Comparison of ENCODE assay signal across 29 cellular contexts in genomic region chr15:66110788-66111187, GRCh38.
"Had no signal": no experiment of that assay in that cellular context is flagged by ENCODE, and none has a peak within 500 bp of the region (broad histone marks: within the 10 kb centered on the region; RNA-seq: fewer than 3 reads in every experiment).

No MANE protein-coding gene starts in this region.

- DNase-seq: activated CD4-positive, alpha-beta memory T cell treated with anti-CD3 and anti-CD28 coated beads for 36 hours; activated CD4-positive, alpha-beta T cell treated with anti-CD3 and anti-CD28 coated beads for 36 hours; activated CD4-positive, alpha-beta T cell treated with anti-CD3 and anti-CD28 coated beads, Interleukin-2, amount 10 ng/mL, durations not matched to agents 24 days and 14 days; activated CD4-positive, CD25-positive, alpha-beta regulatory T cell; activated CD4-positive, CD25-positive, alpha-beta regulatory T cell treated with anti-CD3 and anti-CD28 coated beads, Interleukin-2, amount 50 U/mL, for 72 hours; activated CD8-positive, alpha-beta memory T cell treated with anti-CD3 and anti-CD28 coated beads, Interleukin-2, amount 10 ng/mL, durations not matched to agents 7 days and 5 days; activated CD8-positive, alpha-beta memory T cell treated with anti-CD3 and anti-CD28 coated beads, Interleukin-2, amount 50 U/mL, for 4 hours; activated CD8-positive, alpha-beta T cell treated with anti-CD3 and anti-CD28 coated beads, Interleukin-2, amount 10 ng/mL, durations not matched to agents 7 days and 5 days; activated effector memory CD4-positive, alpha-beta T cell treated with anti-CD3 and anti-CD28 coated beads, Interleukin-2, amount 50 U/mL, for 16 hours; activated naive CD4-positive, alpha-beta T cell treated with anti-CD3 and anti-CD28 coated beads for 36 hours; activated naive CD8-positive, alpha-beta T cell treated with anti-CD3 and anti-CD28 coated beads for 36 hours; activated naive CD8-positive, alpha-beta T cell treated with anti-CD3 and anti-CD28 coated beads, Interleukin-2, amount 50 U/mL, for 24 hours; activated T-cell treated with anti-CD3 and anti-CD28 coated beads, Interleukin-2, amount 50 U/mL, for 1 hour; activated T-cell treated with anti-CD3 and anti-CD28 coated beads, Interleukin-2, amount 50 U/mL, for 48 hours; adrenal gland; amygdala; aorta; body of pancreas; colonic mucosa; effector CD8-positive, alpha-beta T cell; esophagus squamous epithelium; head of caudate nucleus; T-helper 17 cell; T1000 had no signal

- H3K27me3 ChIP-seq: adrenal gland, body of pancreas, colonic mucosa had no signal

- H3K27me3 Mint-ChIP-seq: activated naive CD8-positive, alpha-beta T cell treated with anti-CD3 and anti-CD28 coated beads for 36 hours had no signal

- H3K9me3 Mint-ChIP-seq: activated CD4-positive, alpha-beta memory T cell treated with anti-CD3 and anti-CD28 coated beads for 36 hours; activated CD4-positive, alpha-beta T cell treated with anti-CD3 and anti-CD28 coated beads, Interleukin-2, amount 10 ng/mL, durations not matched to agents 24 days and 14 days; activated naive CD4-positive, alpha-beta T cell treated with anti-CD3 and anti-CD28 coated beads for 36 hours; activated naive CD4-positive, alpha-beta T cell treated with anti-CD3 and anti-CD28 coated beads, Interleukin-2, amount 50 U/mL, for 24 hours; activated naive CD8-positive, alpha-beta T cell treated with anti-CD3 and anti-CD28 coated beads for 36 hours; activated naive CD8-positive, alpha-beta T cell treated with anti-CD3 and anti-CD28 coated beads, Interleukin-2, amount 50 U/mL, for 24 hours; activated T-helper 1 cell treated with anti-CD3 and anti-CD28 coated beads, Interleukin-12 subunit alpha, Interleukin-12 subunit beta, Interleukin-2, Interleukin-4 antibody, amounts not matched to agents 30 ng/mL and 10 ng/mL and 1 ng/mL, durations not matched to agents 14 hours and 24 hours and 36 hours; activated T-helper 2 cell treated with anti-CD3 and anti-CD28 coated beads, Interferon-gamma antibody, Interleukin-2, Interleukin-4, amounts not matched to agents 10 μg/mL and 5 μg/mL and 100 μg/mL, durations not matched to agents 14 hours and 24 hours and 36 hours; T-helper 2 cell treated with Interferon-gamma antibody and Interleukin-4, amounts not matched to agents 5 μg/mL and 100 μg/mL, for 36 hours had no signal

- H3K27ac ChIP-seq: adrenal gland, body of pancreas, colonic mucosa, epithelial cell of prostate, esophagus squamous epithelium had no signal

- H3K36me3 Mint-ChIP-seq: activated CD4-positive, alpha-beta memory T cell treated with anti-CD3 and anti-CD28 coated beads for 36 hours; activated CD8-positive, alpha-beta memory T cell treated with anti-CD3 and anti-CD28 coated beads, Interleukin-2, amount 10 ng/mL, durations not matched to agents 7 days and 5 days; activated naive CD4-positive, alpha-beta T cell treated with anti-CD3 and anti-CD28 coated beads, Interleukin-2, amount 50 U/mL, for 24 hours; activated naive CD8-positive, alpha-beta T cell treated with anti-CD3 and anti-CD28 coated beads for 36 hours had no signal

- H3K4me3 ChIP-seq: adrenal gland, body of pancreas, colonic mucosa, esophagus squamous epithelium had no signal

- ATAC-seq: activated CD4-positive, alpha-beta T cell treated with anti-CD3 and anti-CD28 coated beads for 36 hours; activated CD8-positive, alpha-beta memory T cell treated with anti-CD3 and anti-CD28 coated beads, Interleukin-2, amount 10 ng/mL, durations not matched to agents 7 days and 5 days; activated CD8-positive, alpha-beta T cell treated with anti-CD3 and anti-CD28 coated beads, Interleukin-2, amount 10 ng/mL, durations not matched to agents 7 days and 5 days; activated naive CD8-positive, alpha-beta T cell treated with anti-CD3 and anti-CD28 coated beads, Interleukin-2, amount 50 U/mL, for 24 hours; body of pancreas; T-helper 17 cell had no signal

- H3K4me1 ChIP-seq: adrenal gland, colonic mucosa had no signal

- H3K36me3 ChIP-seq: adrenal gland, colonic mucosa, esophagus squamous epithelium had no signal

- H3K27ac Mint-ChIP-seq: activated CD4-positive, alpha-beta memory T cell treated with anti-CD3 and anti-CD28 coated beads for 36 hours; activated CD4-positive, alpha-beta T cell treated with anti-CD3 and anti-CD28 coated beads for 36 hours; activated CD4-positive, alpha-beta T cell treated with anti-CD3 and anti-CD28 coated beads, Interleukin-2, amount 10 ng/mL, durations not matched to agents 24 days and 14 days; activated CD8-positive, alpha-beta memory T cell treated with anti-CD3 and anti-CD28 coated beads, Interleukin-2, amount 10 ng/mL, durations not matched to agents 7 days and 5 days; activated CD8-positive, alpha-beta T cell treated with anti-CD3 and anti-CD28 coated beads, Interleukin-2, amount 10 ng/mL, durations not matched to agents 7 days and 5 days; activated naive CD4-positive, alpha-beta T cell treated with anti-CD3 and anti-CD28 coated beads for 36 hours; activated naive CD4-positive, alpha-beta T cell treated with anti-CD3 and anti-CD28 coated beads, Interleukin-2, amount 50 U/mL, for 24 hours; activated naive CD8-positive, alpha-beta T cell treated with anti-CD3 and anti-CD28 coated beads for 36 hours; activated naive CD8-positive, alpha-beta T cell treated with anti-CD3 and anti-CD28 coated beads, Interleukin-2, amount 50 U/mL, for 24 hours; activated T-helper 1 cell treated with anti-CD3 and anti-CD28 coated beads, Interleukin-12 subunit alpha, Interleukin-12 subunit beta, Interleukin-2, Interleukin-4 antibody, amounts not matched to agents 30 ng/mL and 10 ng/mL and 1 ng/mL, durations not matched to agents 14 hours and 24 hours and 36 hours; activated T-helper 2 cell treated with anti-CD3 and anti-CD28 coated beads, Interferon-gamma antibody, Interleukin-2, Interleukin-4, amounts not matched to agents 10 μg/mL and 5 μg/mL and 100 μg/mL, durations not matched to agents 14 hours and 24 hours and 36 hours; T-helper 17 cell; T-helper 2 cell treated with Interferon-gamma antibody and Interleukin-4, amounts not matched to agents 5 μg/mL and 100 μg/mL, for 36 hours had no signal

- H3K4me3 Mint-ChIP-seq: activated CD4-positive, alpha-beta memory T cell treated with anti-CD3 and anti-CD28 coated beads for 36 hours; activated CD4-positive, alpha-beta T cell treated with anti-CD3 and anti-CD28 coated beads for 36 hours; activated CD4-positive, alpha-beta T cell treated with anti-CD3 and anti-CD28 coated beads, Interleukin-2, amount 10 ng/mL, durations not matched to agents 24 days and 14 days; activated CD8-positive, alpha-beta memory T cell treated with anti-CD3 and anti-CD28 coated beads, Interleukin-2, amount 10 ng/mL, durations not matched to agents 7 days and 5 days; activated CD8-positive, alpha-beta T cell treated with anti-CD3 and anti-CD28 coated beads, Interleukin-2, amount 10 ng/mL, durations not matched to agents 7 days and 5 days; activated naive CD4-positive, alpha-beta T cell treated with anti-CD3 and anti-CD28 coated beads for 36 hours; activated naive CD4-positive, alpha-beta T cell treated with anti-CD3 and anti-CD28 coated beads, Interleukin-2, amount 50 U/mL, for 24 hours; activated naive CD8-positive, alpha-beta T cell treated with anti-CD3 and anti-CD28 coated beads for 36 hours; activated naive CD8-positive, alpha-beta T cell treated with anti-CD3 and anti-CD28 coated beads, Interleukin-2, amount 50 U/mL, for 24 hours; activated T-helper 1 cell treated with anti-CD3 and anti-CD28 coated beads, Interleukin-12 subunit alpha, Interleukin-12 subunit beta, Interleukin-2, Interleukin-4 antibody, amounts not matched to agents 30 ng/mL and 10 ng/mL and 1 ng/mL, durations not matched to agents 14 hours and 24 hours and 36 hours; T-helper 17 cell; T-helper 2 cell treated with Interferon-gamma antibody and Interleukin-4, amounts not matched to agents 5 μg/mL and 100 μg/mL, for 36 hours had no signal

- H3K9me3 ChIP-seq: adrenal gland, body of pancreas, colonic mucosa, esophagus squamous epithelium had no signal
